8 cellular contexts compared by ENCODE assay signal in genomic region chr19:17305211-17305516, GRCh38. TPM values are rescaled to one million over a fixed set of nuclear protein-coding genes. Genes with fewer than 3 reads are reported as not detected.
DNase-seq lines count a peak whose midpoint lies in the region; ATAC-seq and TF ChIP-seq lines count a peak whose summit lies in the region.

No MANE protein-coding gene starts in this region.

- H3K27me3 ChIP-seq in iPS-18a (ENCODE audit: control insufficient read depth, insufficient read depth, low read length) = no peaks in the 10 kb centered on the region

- peaks cover 2% of the 10 kb centered on the region for H3K36me3 Mint-ChIP-seq in activated CD8-positive, alpha-beta T cell treated with anti-CD3 and anti-CD28 coated beads for 36 hours (ENCODE audit: low read depth)
- no peaks in the 10 kb centered on the region for H3K36me3 Mint-ChIP-seq in stimulated activated memory B cell treated with anti-CD40 and anti-IgM and Interleukin-4, amounts not matched to agents 10 μg/mL and 1 μg/mL and 100 μg/mL, for 72 hours

- no peak for ATAC-seq in activated CD8-positive, alpha-beta T cell treated with anti-CD3 and anti-CD28 coated beads for 36 hours
- ATAC-seq in stimulated activated memory B cell treated with anti-CD40 and anti-IgM and Interleukin-4, amounts not matched to agents 10 μg/mL and 1 μg/mL and 100 μg/mL, for 72 hours = no peak
- ATAC-seq in HG03045 (IDR thresholded peaks at IDR 0.05; ENCODE audit: unreplicated experiment) = no peak

- POLR2A ChIA-PET in activated CD8-positive, alpha-beta T cell treated with anti-CD3 and anti-CD28 coated beads for 36 hours (lab: Charles Lee) = interaction anchor here (0.6 to 5.3 kb wide), 6 partner anchors 12 to 33 kb away, joined by 3 to 28 read pairs (median 3); no protein-coding TSS in a partner anchor

- no peak overlapping the region for H3K9ac ChIP-seq in iPS-18a (ENCODE audit: low read length)

- DNase-seq in HFF-Myc (ENCODE audit: extremely low read depth, low read depth) = no peak
- no peak for DNase-seq in activated CD8-positive, alpha-beta T cell treated with anti-CD3 and anti-CD28 coated beads for 36 hours
- no peak for DNase-seq in posterior vena cava (ENCODE audit: low spot score)
- no peak for DNase-seq in NCI-H2029 (lab: John Stamatoyannopoulos, UW)
- no peak for DNase-seq in SW480 (ENCODE audit: low spot score)

- H3K9me3 ChIP-seq in iPS-18a (ENCODE audit: control insufficient read depth, low read depth, low read length) = no peaks in the 10 kb centered on the region

- CTCF ChIA-PET in activated CD8-positive, alpha-beta T cell treated with anti-CD3 and anti-CD28 coated beads for 36 hours (lab: Charles Lee) = interaction anchor here (0.6 to 3.1 kb wide), 15 partner anchors 8 to 237 kb away, joined by 3 to 27 read pairs (median 3); partner anchors contain the start of genes ANKLE1 and OCEL1

- H3K4me1 Mint-ChIP-seq in activated CD8-positive, alpha-beta T cell treated with anti-CD3 and anti-CD28 coated beads for 36 hours (ENCODE audit: low read depth) = peaks cover 31% of the 10 kb centered on the region
- H3K4me1 Mint-ChIP-seq in stimulated activated memory B cell treated with anti-CD40 and anti-IgM and Interleukin-4, amounts not matched to agents 10 μg/mL and 1 μg/mL and 100 μg/mL, for 72 hours = peaks cover 50% of the 10 kb centered on the region

- peak overlapping the region; percentile 87 for H3K4me3 Mint-ChIP-seq in activated CD8-positive, alpha-beta T cell treated with anti-CD3 and anti-CD28 coated beads for 36 hours
- peak overlapping the region; percentile 90 for H3K4me3 Mint-ChIP-seq in stimulated activated memory B cell treated with anti-CD40 and anti-IgM and Interleukin-4, amounts not matched to agents 10 μg/mL and 1 μg/mL and 100 μg/mL, for 72 hours

- H3K4me1 ChIP-seq in iPS-18a (ENCODE audit: control insufficient read depth, low read depth, low read length) = peaks cover 16% of the 10 kb centered on the region

- TF ChIP-seq CTCF in HFF-Myc (IDR thresholded peaks at IDR 0.05; ENCODE audit: low read depth, low read length, missing control alignments) = no peak
- TF ChIP-seq CTCF in activated CD8-positive, alpha-beta T cell treated with anti-CD3 and anti-CD28 coated beads for 36 hours (IDR thresholded peaks at IDR 0.05) = no peak

- no peak overlapping the region for H3K27ac ChIP-seq in iPS-18a (ENCODE audit: low read length)

- H3K4me3 ChIP-seq in HFF-Myc (replicated peaks; ENCODE audit: low read depth, low read length) = peak overlapping the region; percentile 66; the same call in 1 of the 2 replicates
- peak overlapping the region; percentile 47 for H3K4me3 ChIP-seq in iPS-18a (ENCODE audit: low read length)

- H3K36me3 ChIP-seq in iPS-18a (ENCODE audit: control insufficient read depth, low read depth, low read length) = no peaks in the 10 kb centered on the region

- no peaks in the 10 kb centered on the region for H3K9me3 Mint-ChIP-seq in activated CD8-positive, alpha-beta T cell treated with anti-CD3 and anti-CD28 coated beads for 36 hours
- H3K9me3 Mint-ChIP-seq in stimulated activated memory B cell treated with anti-CD40 and anti-IgM and Interleukin-4, amounts not matched to agents 10 μg/mL and 1 μg/mL and 100 μg/mL, for 72 hours = no peaks in the 10 kb centered on the region

- intact Hi-C loops in activated CD8-positive, alpha-beta T cell treated with anti-CD3 and anti-CD28 coated beads for 36 hours (cut with micrococcal nuclease) = no loop called here
- intact Hi-C loops in posterior vena cava (cut with DNase I) = no loop called here

- peak overlapping the region; percentile 92 for H3K27ac Mint-ChIP-seq in activated CD8-positive, alpha-beta T cell treated with anti-CD3 and anti-CD28 coated beads for 36 hours
- peak overlapping the region; percentile 89 for H3K27ac Mint-ChIP-seq in stimulated activated memory B cell treated with anti-CD40 and anti-IgM and Interleukin-4, amounts not matched to agents 10 μg/mL and 1 μg/mL and 100 μg/mL, for 72 hours

- no peaks in the 10 kb centered on the region for H3K27me3 Mint-ChIP-seq in activated CD8-positive, alpha-beta T cell treated with anti-CD3 and anti-CD28 coated beads for 36 hours
- H3K27me3 Mint-ChIP-seq in stimulated activated memory B cell treated with anti-CD40 and anti-IgM and Interleukin-4, amounts not matched to agents 10 μg/mL and 1 μg/mL and 100 μg/mL, for 72 hours = no peaks in the 10 kb centered on the region

RNA-seq across cellular contexts. Expression of gene MRPL34, which starts 0.5 kb away (rescaled TPM):
- 100 to 1,000 TPM; 101 to 107 TPM for total RNA-seq in activated CD8-positive, alpha-beta T cell treated with anti-CD3 and anti-CD28 coated beads for 36 hours
- total RNA-seq in posterior vena cava = 10 to 100 TPM; 52.2 to 54.6 TPM

RNA-seq across cellular contexts. Expression of gene ABHD8, which starts 1.9 kb away (rescaled TPM):
- total RNA-seq in activated CD8-positive, alpha-beta T cell treated with anti-CD3 and anti-CD28 coated beads for 36 hours = 1 to 10 TPM; 5.0 to 6.0 TPM
- 1 to 10 TPM; 7.4 to 7.8 TPM for total RNA-seq in posterior vena cava

RNA-seq across cellular contexts. Expression of gene DDA1, which starts 4.2 kb away (rescaled TPM):
- 10 to 100 TPM; 25.4 to 33.2 TPM for total RNA-seq in activated CD8-positive, alpha-beta T cell treated with anti-CD3 and anti-CD28 coated beads for 36 hours
- 10 to 100 TPM; 30.7 to 33.9 TPM for total RNA-seq in posterior vena cava

RNA-seq across cellular contexts. Expression of gene ANKLE1, which starts 23.5 kb away (rescaled TPM):
- 10 to 100 TPM; 15.9 to 18.4 TPM for total RNA-seq in activated CD8-positive, alpha-beta T cell treated with anti-CD3 and anti-CD28 coated beads for 36 hours
- total RNA-seq in posterior vena cava = under 1 TPM; 0.14 to 0.19 TPM

RNA-seq across cellular contexts. Expression of gene ANO8, which starts 29.5 kb away (rescaled TPM):
- 1 to 10 TPM; 5.4 TPM for total RNA-seq in activated CD8-positive, alpha-beta T cell treated with anti-CD3 and anti-CD28 coated beads for 36 hours
- total RNA-seq in posterior vena cava = 10 to 100 TPM in 1 of 2 donors, 1 to 10 TPM in 1; 9.8 to 10.0 TPM
